ENCODE assay signal across 23 cellular contexts in genomic region chr5:154797762-154798161, GRCh38. TPM values are rescaled to one million over a fixed set of nuclear protein-coding genes. Genes with fewer than 3 reads are reported as not detected.
"Had no signal": no experiment of that assay in that cellular context is flagged by ENCODE, and none has a peak within 500 bp of the region (broad histone marks: within the 10 kb centered on the region; RNA-seq: fewer than 3 reads in every experiment).

No MANE protein-coding gene starts in this region.

- H3K27me3 Mint-ChIP-seq: activated T-helper 17 cell treated with anti-CD3 and anti-CD28 coated beads, Interleukin-2, amount 50 U/mL, for 72 hours; naive thymus-derived CD8-positive, alpha-beta T cell; stimulated activated naive B cell treated with anti-CD40 and anti-IgM and Interleukin-4, amounts not matched to agents 10 μg/mL and 1 μg/mL and 100 μg/mL, for 72 hours had no signal

- H3K27ac Mint-ChIP-seq: activated T-helper 17 cell treated with anti-CD3 and anti-CD28 coated beads, Interleukin-2, amount 50 U/mL, for 72 hours; stimulated activated naive B cell treated with anti-CD40 and anti-IgM and Interleukin-4, amounts not matched to agents 10 μg/mL and 1 μg/mL and 100 μg/mL, for 72 hours had no signal

- DNase-seq: activated CD4-positive, alpha-beta T cell treated with anti-CD3 and anti-CD28 coated beads for 4 hours; activated CD4-positive, alpha-beta T cell treated with anti-CD3 and anti-CD28 coated beads, Interleukin-2, amount 50 U/mL, for 4 hours; activated gamma-delta T cell treated with Interleukin-2 at 50 U/mL for 16 hours; activated naive CD4-positive, alpha-beta T cell treated with anti-CD3 and anti-CD28 coated beads, Interleukin-2, amount 50 U/mL, for 16 hours; body of pancreas; effector memory CD4-positive, alpha-beta T cell; foreskin fibroblast; heart left ventricle; hypothalamus; immature natural killer cell; lower lobe of right lung; mesenchymal stem cell; naive thymus-derived CD8-positive, alpha-beta T cell; stimulated activated CD4-positive, alpha-beta T cell treated with anti-CD3 and anti-CD28 coated beads, Interleukin-1b, Interleukin-23, amount 100 ng/mL, for 48 hours; stimulated activated CD4-positive, alpha-beta T cell treated with anti-CD3 and anti-CD28 coated beads, Interleukin-4, amount 100 ng/mL, for 4 hours; stimulated activated CD8-positive, alpha-beta memory T cell treated with anti-CD3 and anti-CD28 coated beads, Interleukin-4, amount 100 ng/mL, for 48 hours; stimulated activated naive B cell treated with anti-CD40 and anti-IgM and Interleukin-4, amounts not matched to agents 10 μg/mL and 1 μg/mL and 100 μg/mL, for 72 hours; stomach; thyroid gland; upper lobe of left lung had no signal

- ATAC-seq: activated T-helper 17 cell treated with anti-CD3 and anti-CD28 coated beads, Interleukin-2, amount 50 U/mL, for 72 hours; body of pancreas; heart left ventricle; lower lobe of right lung; naive thymus-derived CD8-positive, alpha-beta T cell; stimulated activated naive B cell treated with anti-CD40 and anti-IgM and Interleukin-4, amounts not matched to agents 10 μg/mL and 1 μg/mL and 100 μg/mL, for 72 hours had no signal

- H3K9me3 Mint-ChIP-seq: activated T-helper 17 cell treated with anti-CD3 and anti-CD28 coated beads, Interleukin-2, amount 50 U/mL, for 72 hours; immature natural killer cell; naive thymus-derived CD8-positive, alpha-beta T cell; neural crest cell; stimulated activated naive B cell treated with anti-CD40 and anti-IgM and Interleukin-4, amounts not matched to agents 10 μg/mL and 1 μg/mL and 100 μg/mL, for 72 hours had no signal

- H3K4me1 Mint-ChIP-seq: activated T-helper 17 cell treated with anti-CD3 and anti-CD28 coated beads, Interleukin-2, amount 50 U/mL, for 72 hours; neural crest cell; stimulated activated naive B cell treated with anti-CD40 and anti-IgM and Interleukin-4, amounts not matched to agents 10 μg/mL and 1 μg/mL and 100 μg/mL, for 72 hours had no signal

- H3K4me3 Mint-ChIP-seq: activated T-helper 17 cell treated with anti-CD3 and anti-CD28 coated beads, Interleukin-2, amount 50 U/mL, for 72 hours; immature natural killer cell; naive thymus-derived CD8-positive, alpha-beta T cell; neural crest cell; stimulated activated naive B cell treated with anti-CD40 and anti-IgM and Interleukin-4, amounts not matched to agents 10 μg/mL and 1 μg/mL and 100 μg/mL, for 72 hours had no signal

RNA-seq across cellular contexts. Expression of gene FAXDC2, which starts 52.6 kb away (rescaled TPM):
- total RNA-seq: activated T-helper 17 cell treated with anti-CD3 and anti-CD28 coated beads, Interleukin-2, amount 50 U/mL, for 72 hours; T-helper 1 cell treated with Interleukin-12 subunit alpha and Interleukin-12 subunit beta and Interleukin-4 antibody, amounts not matched to agents 30 ng/mL and 1 ng/mL, for 36 hours had no signal
